13 cellular contexts compared by ENCODE assay signal in genomic region chr12:122227341-122227740, GRCh38. TPM values are rescaled to one million over a fixed set of nuclear protein-coding genes. Genes with fewer than 3 reads are reported as not detected.
A peak's percentile ranks its signal among the peaks of the same experiment; 100 is the strongest.
DNase-seq lines count a peak whose midpoint lies in the region; ATAC-seq and TF ChIP-seq lines count a peak whose summit lies in the region.
"Had no signal": no experiment of that assay in that cellular context is flagged by ENCODE, and none has a peak within 500 bp of the region (broad histone marks: within the 10 kb centered on the region; RNA-seq: fewer than 3 reads in every experiment).

No MANE protein-coding gene starts in this region.

- H3K36me3 ChIP-seq in stomach smooth muscle (ENCODE audit: control insufficient read depth in 2 of 2, insufficient read depth in 2 of 2, low read length in 2 of 2) (peaks cover 17 to 23% of the 10 kb centered on the region in 2 donors), body of pancreas (replicated peaks in 1 of 2; ENCODE audit: insufficient read depth in 1 of 2, low read depth in 2 of 2) (peaks cover 0 to 8% of the 10 kb centered on the region in 2 donors)

- H3K9ac ChIP-seq in stomach smooth muscle (ENCODE audit: low read length in 2 of 2) = no peak overlapping the region

- H3K4me3 ChIP-seq in stomach smooth muscle (ENCODE audit: low read length in 2 of 2) = no peak overlapping the region
- no peak overlapping the region for H3K4me3 ChIP-seq in body of pancreas

- H3K27me3 ChIP-seq in stomach smooth muscle (ENCODE audit: control insufficient read depth in 1 of 2, insufficient read depth in 2 of 2, low read length in 2 of 2) = no peaks in the 10 kb centered on the region
- H3K27me3 ChIP-seq in body of pancreas = no peaks in the 10 kb centered on the region

- peak overlapping the region; percentile 8 for H3K4me3 Mint-ChIP-seq in endothelial cell (ENCODE audit: unreplicated experiment)

- H3K36me3 Mint-ChIP-seq in endothelial cell (ENCODE audit: low read depth, unreplicated experiment) = peaks cover 11% of the 10 kb centered on the region

- TF ChIP-seq CTCF in endothelial cell (IDR thresholded peaks at IDR 0.05; ENCODE audit: unreplicated experiment) = no peak
- no peak for TF ChIP-seq CTCF in body of pancreas (IDR thresholded peaks at IDR 0.05)

- peak; percentile 28 for DNase-seq in stimulated activated CD4-positive, alpha-beta T cell treated with anti-CD3 and anti-CD28 coated beads, Interleukin-15, amount 100 ng/mL, for 24 hours
- DNase-seq in stimulated activated CD4-positive, alpha-beta T cell treated with anti-CD3 and anti-CD28 coated beads, Interleukin-2, amount 100 ng/mL, for 48 hours = no peak
- DNase-seq in T-helper 9 cell (peak; percentile 38), endothelial cell (ENCODE audit: low spot score) (no peak), NOMO-1 treated with DMSO at 0.1 percent for 48 hours (lab: John Stamatoyannopoulos, UW; ENCODE audit: unreplicated experiment) (no peak), body of pancreas (no peak)
- DNase-seq: OCI-M1 had no signal

- WGBS in body of pancreas, 2 donors = 87 to 95% methylated on average over 17 of the region's 17 CpGs

- no peaks in the 10 kb centered on the region for H3K9me3 ChIP-seq in stomach smooth muscle (ENCODE audit: control insufficient read depth in 2 of 2, low read length in 2 of 2)
- no peaks in the 10 kb centered on the region for H3K9me3 ChIP-seq in body of pancreas

- no peaks in the 10 kb centered on the region for H3K9me3 Mint-ChIP-seq in endothelial cell (ENCODE audit: unreplicated experiment)

- ATAC-seq in GM18873 (IDR thresholded peaks at IDR 0.05; ENCODE audit: low FRiP score, unreplicated experiment) = no peak
- no peak for ATAC-seq in body of pancreas

- no peak for TF ChIP-seq POLR2A in body of pancreas (IDR thresholded peaks at IDR 0.05)

- peaks cover 3% of the 10 kb centered on the region for H3K27me3 Mint-ChIP-seq in endothelial cell (ENCODE audit: unreplicated experiment)

- no peak overlapping the region for H3K27ac Mint-ChIP-seq in endothelial cell (ENCODE audit: unreplicated experiment)

- H3K27ac ChIP-seq in stomach smooth muscle (ENCODE audit: low read length) (peak overlapping the region; percentile 55), body of pancreas (no peak overlapping the region)

- H3K4me1 Mint-ChIP-seq in endothelial cell (ENCODE audit: unreplicated experiment) = peaks cover 7% of the 10 kb centered on the region

- intact Hi-C loops in body of pancreas (cut with DNase I) = no loop called here

- H3K4me1 ChIP-seq in stomach smooth muscle (ENCODE audit: control insufficient read depth, insufficient read depth, low read length) (peaks cover 23% of the 10 kb centered on the region), body of pancreas (peaks cover 26% of the 10 kb centered on the region)

RNA-seq across cellular contexts. Expression of gene DIABLO, which starts 1.5 kb away (rescaled TPM):
- total RNA-seq in endothelial cell (ENCODE audit: unreplicated experiment) (50.1 TPM), body of pancreas (10 to 100 TPM; 15.8 to 28.3 TPM)

RNA-seq across cellular contexts. Expression of gene B3GNT4, which starts 23.8 kb away (rescaled TPM):
- total RNA-seq in endothelial cell (ENCODE audit: unreplicated experiment) = 0.38 TPM
- not detected for total RNA-seq in body of pancreas
- total RNA-seq: Daoy had no signal

RNA-seq across cellular contexts. Expression of gene VPS33A, which starts 39.0 kb away (rescaled TPM):
- 32.1 TPM for total RNA-seq in endothelial cell (ENCODE audit: unreplicated experiment)
- total RNA-seq in body of pancreas = 1 to 10 TPM; 7.3 to 9.9 TPM

RNA-seq across cellular contexts. Expression of gene LRRC43, which starts 44.4 kb away (rescaled TPM):
- total RNA-seq in endothelial cell (ENCODE audit: unreplicated experiment) = 0.31 TPM
- 1 to 10 TPM in 1 of 2 donors, not detected in 1; 2.3 TPM for total RNA-seq in body of pancreas
- total RNA-seq: HT1080 had no signal

RNA-seq across cellular contexts. Expression of gene IL31, which starts 53.3 kb away (rescaled TPM):
- total RNA-seq in endothelial cell (ENCODE audit: unreplicated experiment) = not detected
- not detected for total RNA-seq in body of pancreas
- total RNA-seq: Daoy, HT1080, renal cortical epithelial cell, temporal lobe had no signal

Comparison
In these comparisons a context has a peak if more than half of its experiments do, and no peak if none do; other contexts are left out.
1. DNase-seq: peak in stimulated activated CD4-positive, alpha-beta T cell treated with anti-CD3 and anti-CD28 coated beads, Interleukin-15, amount 100 ng/mL, for 24 hours (single experiment) and T-helper 9 cell (single experiment); none in stimulated activated CD4-positive, alpha-beta T cell treated with anti-CD3 and anti-CD28 coated beads, Interleukin-2, amount 100 ng/mL, for 48 hours (0 of 2), endothelial cell (single experiment), NOMO-1 treated with DMSO at 0.1 percent for 48 hours (single experiment) and body of pancreas (0 of 4).